Comparison of ENCODE assay signal across 8 cellular contexts in the genomic region with DNA sequence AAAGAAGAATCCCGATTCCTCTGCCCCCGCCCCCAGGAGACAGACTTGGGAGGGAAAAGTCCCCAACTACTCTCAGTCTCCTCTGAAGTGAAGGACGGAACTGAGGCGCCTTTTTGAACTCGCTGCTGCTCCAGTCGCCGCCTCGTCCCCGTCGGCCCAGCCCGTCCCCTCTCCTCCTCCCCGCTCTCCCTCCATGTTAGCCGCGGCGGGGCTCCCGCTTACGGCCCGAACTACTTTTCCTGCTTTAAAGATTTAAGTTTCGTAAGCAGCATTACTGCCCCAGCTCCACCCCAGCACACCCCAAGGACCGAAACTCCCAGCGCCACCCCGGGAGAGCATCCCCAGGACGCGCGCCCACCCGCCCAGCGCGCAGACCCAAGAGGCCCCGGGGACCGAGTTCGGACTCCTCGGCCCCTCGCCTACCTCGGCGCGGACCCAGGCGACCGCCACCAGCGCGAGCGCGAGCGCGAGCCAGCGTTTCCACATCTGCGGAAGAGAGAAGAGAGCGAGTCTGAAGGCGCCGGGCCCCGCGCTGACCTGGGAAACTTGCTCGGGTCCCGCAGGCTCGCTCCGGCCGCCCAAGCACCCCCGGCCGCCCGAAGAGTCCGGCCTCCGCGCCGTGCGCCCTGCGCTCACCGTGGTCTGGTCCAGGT. TPM values are rescaled to one million over a fixed set of nuclear protein-coding genes. Genes with fewer than 3 reads are reported as not detected.
DNase-seq lines count a peak whose midpoint lies in the region; ATAC-seq and TF ChIP-seq lines count a peak whose summit lies in the region.

No MANE protein-coding gene starts in this region.

- H3F3A ChIP-seq in neural cell (ENCODE audit: insufficient read depth, low read length, poor library complexity, severe bottlenecking) = no peaks in the 10 kb centered on the region

- H3K36me3 ChIP-seq in CD8-positive, alpha-beta memory T cell (ENCODE audit: insufficient read depth, low read length) = no peaks in the 10 kb centered on the region
- no peaks in the 10 kb centered on the region for H3K36me3 ChIP-seq in neural cell (ENCODE audit: insufficient read depth, low read length)

- no peak overlapping the region for H3K4me3 ChIP-seq in CD8-positive, alpha-beta memory T cell (ENCODE audit: low read length)
- H3K4me3 ChIP-seq in fibroblast of mammary gland (ENCODE audit: control insufficient read depth, low read depth, low read length) (peak overlapping the region; percentile 92), neural cell (ENCODE audit: low read length) (peak overlapping the region; percentile 86)

- no peaks in the 10 kb centered on the region for H3K9me3 ChIP-seq in CD8-positive, alpha-beta memory T cell (ENCODE audit: low read length)
- H3K9me3 ChIP-seq in neural cell (ENCODE audit: low read length) = no peaks in the 10 kb centered on the region

- H3K9me2 ChIP-seq in neural cell (ENCODE audit: insufficient read depth, low read length) = no peaks in the 10 kb centered on the region

- H3K79me2 ChIP-seq in neural cell (replicated peaks; ENCODE audit: insufficient read depth, low read length) = peaks cover 15% of the 10 kb centered on the region

- CTCF ChIA-PET in CD8-positive, alpha-beta memory T cell (lab: Charles Lee) = no interaction called here
- CTCF ChIA-PET in activated B cell treated with CpG ODN at 0.5 μM for 24 hours (lab: Charles Lee) = interaction anchor here (1.4 kb wide), 1 partner anchor 33 kb away, joined by 3 read pairs; no protein-coding TSS in a partner anchor

- peak overlapping the region; percentile 49 for H3K9ac ChIP-seq in neural cell (ENCODE audit: low read length)

- H3K27ac ChIP-seq in CD8-positive, alpha-beta memory T cell (ENCODE audit: low read depth, low read length) = no peak overlapping the region
- no peak overlapping the region for H3K27ac ChIP-seq in neural cell (ENCODE audit: low read length)

- H3K4me1 ChIP-seq in CD8-positive, alpha-beta memory T cell (ENCODE audit: insufficient read depth, low read length) = no peaks in the 10 kb centered on the region

- peak; percentile 75 for ATAC-seq in HG02642 (IDR thresholded peaks at IDR 0.05; ENCODE audit: poor library complexity, unreplicated experiment)
- ATAC-seq in activated B cell treated with CpG ODN at 0.5 μM for 24 hours (ENCODE audit: low read depth) = no peak
- no peak for ATAC-seq in HG03469 (IDR thresholded peaks at IDR 0.05; ENCODE audit: unreplicated experiment)

- H3K36me3 Mint-ChIP-seq in CD8-positive, alpha-beta memory T cell = peaks cover 0 to 4% (median 0%) of the 10 kb centered on the region in 3 donors
- no peaks in the 10 kb centered on the region for H3K36me3 Mint-ChIP-seq in activated B cell treated with CpG ODN at 0.5 μM for 24 hours (ENCODE audit: low read depth)

- H3K27me3 ChIP-seq in CD8-positive, alpha-beta memory T cell (ENCODE audit: insufficient read depth, low read length, poor library complexity, severe bottlenecking) = peaks cover 7% of the 10 kb centered on the region
- H3K27me3 ChIP-seq in neural cell (ENCODE audit: insufficient read depth, low read depth, low read length) = peaks cover 25% of the 10 kb centered on the region

- peak overlapping the region; percentile 79 for H3K4me2 ChIP-seq in neural cell (ENCODE audit: low read length)

- TF ChIP-seq EP300 in neural cell (conservative IDR thresholded peaks at IDR 0.05; ENCODE audit: poor library complexity, severe bottlenecking) = no peak

- H3K4me3 Mint-ChIP-seq in CD8-positive, alpha-beta memory T cell = peak overlapping the region; percentile 59 to 84 (median 79)
- H3K4me3 Mint-ChIP-seq in activated B cell treated with CpG ODN at 0.5 μM for 24 hours = peak overlapping the region; percentile 79

- TF ChIP-seq RAD21 in neural cell (conservative IDR thresholded peaks at IDR 0.05) = no peak

- TF ChIP-seq CTCF in activated B cell treated with CpG ODN at 0.5 μM for 24 hours (IDR thresholded peaks at IDR 0.05) = no peak
- TF ChIP-seq CTCF in fibroblast of mammary gland (conservative IDR thresholded peaks at IDR 0.05; ENCODE audit: control insufficient read depth, insufficient read depth, low read depth, low read length) = no peak
- no peak for TF ChIP-seq CTCF in neural cell (IDR thresholded peaks at IDR 0.05; ENCODE audit: poor library complexity, severe bottlenecking)

- H3K27ac Mint-ChIP-seq in CD8-positive, alpha-beta memory T cell = peak overlapping the region in 1 of 8 donors; percentile 66
- no peak overlapping the region for H3K27ac Mint-ChIP-seq in activated B cell treated with CpG ODN at 0.5 μM for 24 hours

- H3K27me3 Mint-ChIP-seq in CD8-positive, alpha-beta memory T cell = peaks cover 22 to 71% of the 10 kb centered on the region in 2 donors
- H3K27me3 Mint-ChIP-seq in activated B cell treated with CpG ODN at 0.5 μM for 24 hours = peaks cover 37% of the 10 kb centered on the region

- POLR2A ChIA-PET in CD8-positive, alpha-beta memory T cell (lab: Charles Lee) = no interaction called here
- POLR2A ChIA-PET in activated B cell treated with CpG ODN at 0.5 μM for 24 hours (lab: Charles Lee) = interaction anchor here (0.6 kb wide), 1 partner anchor 302 kb away, joined by 3 read pairs; no protein-coding TSS in a partner anchor

- no peak for DNase-seq in CD8-positive, alpha-beta memory T cell
- peak; percentile 16 for DNase-seq in activated B cell treated with CpG ODN at 0.5 μM for 24 hours
- no peak for DNase-seq in fibroblast of mammary gland (ENCODE audit: low read depth)
- DNase-seq in effector CD4-positive, alpha-beta T cell = no peak
- no peak for DNase-seq in activated effector memory CD4-positive, alpha-beta T cell treated with Interleukin-2 at 50 U/mL for 16 hours

- peaks cover 10 to 18% (median 15%) of the 10 kb centered on the region in 3 donors for H3K4me1 Mint-ChIP-seq in CD8-positive, alpha-beta memory T cell
- H3K4me1 Mint-ChIP-seq in activated B cell treated with CpG ODN at 0.5 μM for 24 hours = peaks cover 12% of the 10 kb centered on the region

- peaks cover 0 to 5% (median 0%) of the 10 kb centered on the region in 5 donors for H3K9me3 Mint-ChIP-seq in CD8-positive, alpha-beta memory T cell
- H3K9me3 Mint-ChIP-seq in activated B cell treated with CpG ODN at 0.5 μM for 24 hours = peaks cover 4% of the 10 kb centered on the region

- H4K20me1 ChIP-seq in neural cell (ENCODE audit: insufficient read depth) = no peaks in the 10 kb centered on the region

- no peak overlapping the region for H2AFZ ChIP-seq in neural cell (ENCODE audit: low read depth, low read length)

- intact Hi-C loops in activated B cell treated with CpG ODN at 0.5 μM for 24 hours (cut with micrococcal nuclease) = no loop called here

TF ChIP-seq in neural cell, 6 proteins besides CTCF, POLR2A, EP300 and RAD21:
- TF ChIP-seq TAF1 (IDR thresholded peaks at IDR 0.05; ENCODE audit: low read depth) (no peak), SMC3 (conservative IDR thresholded peaks at IDR 0.05; ENCODE audit: poor library complexity) (no peak), EZH2 (IDR thresholded peaks at IDR 0.05; ENCODE audit: borderline replicate concordance, insufficient read depth, low read length, poor library complexity, severe bottlenecking) (no peak), POLR2AphosphoS5 (IDR thresholded peaks at IDR 0.05) (no peak), MXI1 (conservative IDR thresholded peaks at IDR 0.05; ENCODE audit: poor library complexity, severe bottlenecking) (no peak)
- TF ChIP-seq, protein P1, sequence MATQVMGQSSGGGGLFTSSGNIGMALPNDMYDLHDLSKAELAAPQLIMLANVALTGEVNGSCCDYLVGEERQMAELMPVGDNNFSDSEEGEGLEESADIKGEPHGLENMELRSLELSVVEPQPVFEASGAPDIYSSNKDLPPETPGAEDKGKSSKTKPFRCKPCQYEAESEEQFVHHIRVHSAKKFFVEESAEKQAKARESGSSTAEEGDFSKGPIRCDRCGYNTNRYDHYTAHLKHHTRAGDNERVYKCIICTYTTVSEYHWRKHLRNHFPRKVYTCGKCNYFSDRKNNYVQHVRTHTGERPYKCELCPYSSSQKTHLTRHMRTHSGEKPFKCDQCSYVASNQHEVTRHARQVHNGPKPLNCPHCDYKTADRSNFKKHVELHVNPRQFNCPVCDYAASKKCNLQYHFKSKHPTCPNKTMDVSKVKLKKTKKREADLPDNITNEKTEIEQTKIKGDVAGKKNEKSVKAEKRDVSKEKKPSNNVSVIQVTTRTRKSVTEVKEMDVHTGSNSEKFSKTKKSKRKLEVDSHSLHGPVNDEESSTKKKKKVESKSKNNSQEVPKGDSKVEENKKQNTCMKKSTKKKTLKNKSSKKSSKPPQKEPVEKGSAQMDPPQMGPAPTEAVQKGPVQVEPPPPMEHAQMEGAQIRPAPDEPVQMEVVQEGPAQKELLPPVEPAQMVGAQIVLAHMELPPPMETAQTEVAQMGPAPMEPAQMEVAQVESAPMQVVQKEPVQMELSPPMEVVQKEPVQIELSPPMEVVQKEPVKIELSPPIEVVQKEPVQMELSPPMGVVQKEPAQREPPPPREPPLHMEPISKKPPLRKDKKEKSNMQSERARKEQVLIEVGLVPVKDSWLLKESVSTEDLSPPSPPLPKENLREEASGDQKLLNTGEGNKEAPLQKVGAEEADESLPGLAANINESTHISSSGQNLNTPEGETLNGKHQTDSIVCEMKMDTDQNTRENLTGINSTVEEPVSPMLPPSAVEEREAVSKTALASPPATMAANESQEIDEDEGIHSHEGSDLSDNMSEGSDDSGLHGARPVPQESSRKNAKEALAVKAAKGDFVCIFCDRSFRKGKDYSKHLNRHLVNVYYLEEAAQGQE (IDR thresholded peaks at IDR 0.05; ENCODE audit: borderline replicate concordance) = no peak
TF ChIP-seq in neural cell: peak in this region for 0.

RNA-seq across cellular contexts. Expression of a gene that starts 0.4 kb away (rescaled TPM):
- total RNA-seq in CD8-positive, alpha-beta memory T cell = under 1 TPM; 0.09 to 0.53 TPM
- not detected for polyA plus RNA-seq in CD8-positive, alpha-beta memory T cell
- total RNA-seq in activated B cell treated with CpG ODN at 0.5 μM for 24 hours = not detected in 2 replicates
- polyA plus RNA-seq in neural cell = 7.6 and 12.3 TPM in 2 replicates
- polyA minus RNA-seq in neural cell = 6.8 and 8.5 TPM in 2 replicates
